2 cellular contexts compared by ENCODE assay signal in the genomic region with DNA sequence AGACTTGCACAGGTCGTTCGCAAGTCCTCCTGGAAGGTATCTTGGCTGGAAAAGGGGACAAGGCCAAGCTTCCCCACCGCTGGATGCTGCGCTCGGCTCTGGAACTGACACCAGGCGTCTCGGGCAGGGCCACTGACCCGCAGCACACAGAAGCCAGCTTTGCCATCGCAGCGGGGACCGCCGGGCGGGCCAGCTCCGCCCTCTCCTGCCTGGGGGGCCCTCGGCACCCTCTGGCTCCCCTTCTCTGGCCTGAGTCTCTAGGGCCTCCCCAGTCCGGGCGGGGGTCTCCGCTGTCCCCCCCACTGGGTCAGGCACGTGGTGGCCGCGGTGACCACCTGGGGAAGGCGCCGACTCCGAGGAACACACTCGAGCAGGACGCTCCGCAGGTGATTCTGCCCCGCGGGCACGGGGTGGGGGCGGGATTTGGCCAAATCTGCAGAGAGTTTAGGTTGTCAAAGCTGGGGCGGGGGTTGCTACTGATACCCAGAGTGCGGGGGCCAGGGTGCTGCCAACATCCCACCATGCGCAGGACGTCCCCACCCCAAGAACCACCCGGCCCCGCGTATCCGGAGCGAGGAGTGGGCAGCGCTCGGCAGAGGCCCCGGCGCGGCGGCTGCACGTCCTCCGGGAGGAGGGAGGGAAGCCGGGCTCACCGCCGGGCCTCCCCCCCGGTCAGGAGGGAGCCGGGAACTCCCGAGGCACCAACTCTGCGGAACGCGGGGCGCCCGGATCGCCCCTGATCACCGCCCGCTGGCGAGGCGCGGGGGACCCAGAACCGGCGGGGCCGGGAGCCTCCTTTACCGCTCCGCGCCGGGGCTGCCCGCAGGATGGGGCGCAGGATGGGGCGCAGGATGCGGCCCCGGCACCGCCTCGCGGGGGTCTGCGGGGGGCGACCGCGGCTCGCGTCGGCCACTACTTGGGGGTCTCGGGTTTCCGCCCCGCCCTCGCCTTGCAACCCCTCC.
A peak's percentile ranks its signal among the peaks of the same experiment; 100 is the strongest.
TF ChIP-seq lines count a peak whose summit lies in the region.

No MANE protein-coding gene starts in this region.

TF ChIP-seq in GM12878, 131 proteins besides CTCF, POLR2A, EP300 and RAD21 (continued from another document):
- TF ChIP-seq DPF2 (IDR thresholded peaks at IDR 0.05) (peak; percentile 57; the same call in 1 of the 2 replicates), IKZF1 (conservative IDR thresholded peaks at IDR 0.05) (0 out of 2 replicates have a peak, but pooled peaks have one; percentile 25), GATAD2B (conservative IDR thresholded peaks at IDR 0.05; ENCODE audit: low read depth) (peak; percentile 53; the same call in 1 of the 2 replicates)

TF ChIP-seq in liver, 16 proteins besides CTCF, POLR2A, EP300 and RAD21 (continued from another document):
- no peak for TF ChIP-seq HNF4A (conservative IDR thresholded peaks at IDR 0.05)
- no peak for TF ChIP-seq RXRA (IDR thresholded peaks at IDR 0.05)
- no peak for TF ChIP-seq EGR1 (IDR thresholded peaks at IDR 0.05; ENCODE audit: low read depth in 2 of 2)
- TF ChIP-seq FOXA1 (IDR thresholded peaks at IDR 0.05): no peak
- no peak for TF ChIP-seq NR2F2 (IDR thresholded peaks at IDR 0.05)
- TF ChIP-seq TAF1 (conservative IDR thresholded peaks at IDR 0.05): no peak
- no peak for TF ChIP-seq YY1 (IDR thresholded peaks at IDR 0.05)
- TF ChIP-seq, protein P1, sequence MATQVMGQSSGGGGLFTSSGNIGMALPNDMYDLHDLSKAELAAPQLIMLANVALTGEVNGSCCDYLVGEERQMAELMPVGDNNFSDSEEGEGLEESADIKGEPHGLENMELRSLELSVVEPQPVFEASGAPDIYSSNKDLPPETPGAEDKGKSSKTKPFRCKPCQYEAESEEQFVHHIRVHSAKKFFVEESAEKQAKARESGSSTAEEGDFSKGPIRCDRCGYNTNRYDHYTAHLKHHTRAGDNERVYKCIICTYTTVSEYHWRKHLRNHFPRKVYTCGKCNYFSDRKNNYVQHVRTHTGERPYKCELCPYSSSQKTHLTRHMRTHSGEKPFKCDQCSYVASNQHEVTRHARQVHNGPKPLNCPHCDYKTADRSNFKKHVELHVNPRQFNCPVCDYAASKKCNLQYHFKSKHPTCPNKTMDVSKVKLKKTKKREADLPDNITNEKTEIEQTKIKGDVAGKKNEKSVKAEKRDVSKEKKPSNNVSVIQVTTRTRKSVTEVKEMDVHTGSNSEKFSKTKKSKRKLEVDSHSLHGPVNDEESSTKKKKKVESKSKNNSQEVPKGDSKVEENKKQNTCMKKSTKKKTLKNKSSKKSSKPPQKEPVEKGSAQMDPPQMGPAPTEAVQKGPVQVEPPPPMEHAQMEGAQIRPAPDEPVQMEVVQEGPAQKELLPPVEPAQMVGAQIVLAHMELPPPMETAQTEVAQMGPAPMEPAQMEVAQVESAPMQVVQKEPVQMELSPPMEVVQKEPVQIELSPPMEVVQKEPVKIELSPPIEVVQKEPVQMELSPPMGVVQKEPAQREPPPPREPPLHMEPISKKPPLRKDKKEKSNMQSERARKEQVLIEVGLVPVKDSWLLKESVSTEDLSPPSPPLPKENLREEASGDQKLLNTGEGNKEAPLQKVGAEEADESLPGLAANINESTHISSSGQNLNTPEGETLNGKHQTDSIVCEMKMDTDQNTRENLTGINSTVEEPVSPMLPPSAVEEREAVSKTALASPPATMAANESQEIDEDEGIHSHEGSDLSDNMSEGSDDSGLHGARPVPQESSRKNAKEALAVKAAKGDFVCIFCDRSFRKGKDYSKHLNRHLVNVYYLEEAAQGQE (IDR thresholded peaks at IDR 0.05): no peak
- TF ChIP-seq FOXA2 (IDR thresholded peaks at IDR 0.05): no peak
- TF ChIP-seq, protein P2, sequence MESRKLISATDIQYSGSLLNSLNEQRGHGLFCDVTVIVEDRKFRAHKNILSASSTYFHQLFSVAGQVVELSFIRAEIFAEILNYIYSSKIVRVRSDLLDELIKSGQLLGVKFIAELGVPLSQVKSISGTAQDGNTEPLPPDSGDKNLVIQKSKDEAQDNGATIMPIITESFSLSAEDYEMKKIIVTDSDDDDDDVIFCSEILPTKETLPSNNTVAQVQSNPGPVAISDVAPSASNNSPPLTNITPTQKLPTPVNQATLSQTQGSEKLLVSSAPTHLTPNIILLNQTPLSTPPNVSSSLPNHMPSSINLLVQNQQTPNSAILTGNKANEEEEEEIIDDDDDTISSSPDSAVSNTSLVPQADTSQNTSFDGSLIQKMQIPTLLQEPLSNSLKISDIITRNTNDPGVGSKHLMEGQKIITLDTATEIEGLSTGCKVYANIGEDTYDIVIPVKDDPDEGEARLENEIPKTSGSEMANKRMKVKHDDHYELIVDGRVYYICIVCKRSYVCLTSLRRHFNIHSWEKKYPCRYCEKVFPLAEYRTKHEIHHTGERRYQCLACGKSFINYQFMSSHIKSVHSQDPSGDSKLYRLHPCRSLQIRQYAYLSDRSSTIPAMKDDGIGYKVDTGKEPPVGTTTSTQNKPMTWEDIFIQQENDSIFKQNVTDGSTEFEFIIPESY (IDR thresholded peaks at IDR 0.05): no peak
- TF ChIP-seq, protein P3, sequence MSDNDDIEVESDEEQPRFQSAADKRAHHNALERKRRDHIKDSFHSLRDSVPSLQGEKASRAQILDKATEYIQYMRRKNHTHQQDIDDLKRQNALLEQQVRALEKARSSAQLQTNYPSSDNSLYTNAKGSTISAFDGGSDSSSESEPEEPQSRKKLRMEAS (IDR thresholded peaks at IDR 0.05): no peak
- no peak for TF ChIP-seq HNF4G (IDR thresholded peaks at IDR 0.05)
- no peak for TF ChIP-seq GABPA (IDR thresholded peaks at IDR 0.05 in 1 of 2, conservative IDR thresholded peaks at IDR 0.05 in 1 of 2)
- no peak for TF ChIP-seq SP1 (IDR thresholded peaks at IDR 0.05)
- no peak for TF ChIP-seq JUND (IDR thresholded peaks at IDR 0.05)
